ENCODE assay signal across 13 cellular contexts in the genomic region with DNA sequence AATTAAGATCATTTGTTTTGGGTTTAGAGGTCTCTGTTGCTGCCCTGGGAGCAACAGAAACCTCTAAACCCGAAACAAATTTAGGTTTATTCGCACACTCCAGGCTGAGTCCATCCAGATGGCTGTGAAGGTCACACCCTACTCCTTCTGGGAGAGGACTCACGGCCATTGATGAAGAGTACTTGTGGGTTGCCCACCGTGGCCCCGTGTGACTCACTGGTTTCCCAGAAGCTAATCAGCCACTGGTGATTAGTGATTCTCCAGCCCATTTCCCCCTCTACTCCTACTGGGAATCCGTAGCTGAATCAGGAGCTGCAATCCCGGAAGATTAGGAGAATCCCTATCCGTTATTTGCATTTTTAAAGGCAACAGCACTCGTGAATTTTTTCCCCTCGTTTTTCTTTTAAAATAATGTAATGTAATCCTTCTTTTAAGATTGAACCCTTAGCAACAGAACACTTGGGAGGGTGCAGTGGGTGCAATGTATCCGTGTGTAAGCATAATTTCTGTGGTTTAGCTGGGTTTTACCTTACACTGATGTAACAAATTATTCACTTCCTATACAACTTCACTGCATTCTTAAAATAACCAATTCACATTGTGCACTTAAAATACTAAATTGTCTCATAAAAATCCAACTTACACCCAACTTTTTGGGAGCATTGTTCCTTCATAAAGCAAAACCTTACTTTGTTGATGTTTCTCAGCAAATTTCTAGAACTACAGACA. TPM values are rescaled to one million over a fixed set of nuclear protein-coding genes. Genes with fewer than 3 reads are reported as not detected.
A peak's percentile ranks its signal among the peaks of the same experiment; 100 is the strongest.
DNase-seq lines count a peak whose midpoint lies in the region; ATAC-seq and TF ChIP-seq lines count a peak whose summit lies in the region.
"Had no signal": no experiment of that assay in that cellular context is flagged by ENCODE, and none has a peak within 500 bp of the region (broad histone marks: within the 10 kb centered on the region; RNA-seq: fewer than 3 reads in every experiment).

No MANE protein-coding gene starts in this region.

- DNase-seq in activated T-cell treated with anti-CD3 and anti-CD28 coated beads, Interleukin-2, amount 50 U/mL, for 24 hours: no peak
- no peak for DNase-seq in activated T-cell treated with anti-CD3 and anti-CD28 coated beads, Interleukin-2, amount 50 U/mL, for 4 hours
- no peak for DNase-seq in activated CD4-positive, alpha-beta memory T cell treated with anti-CD3 and anti-CD28 coated beads for 36 hours
- DNase-seq in fibroblast of villous mesenchyme (ENCODE audit: low read depth) (peak; percentile 89), HK-2 (ENCODE audit: unreplicated experiment) (no peak), left lung (no peak)
- peak in 1 of 2 donors; percentile 47 for DNase-seq in stimulated activated effector memory CD8-positive, alpha-beta T cell treated with anti-CD3 and anti-CD28 coated beads, Interleukin-12 subunit alpha, Interleukin-12 subunit beta, amount 100 ng/mL, for 72 hours (ENCODE audit: low spot score in 2 of 2)
- DNase-seq: activated gamma-delta T cell treated with Interleukin-2 at 50 U/mL for 16 hours, foreskin keratinocyte, MG63, WERI-Rb-1 had no signal

- peaks cover 23% of the 10 kb centered on the region for H3K4me1 Mint-ChIP-seq in activated T-cell treated with anti-CD3 and anti-CD28 coated beads, Interleukin-2, amount 50 U/mL, for 24 hours (ENCODE audit: low read depth)
- peaks cover 6% of the 10 kb centered on the region for H3K4me1 Mint-ChIP-seq in activated T-cell treated with anti-CD3 and anti-CD28 coated beads, Interleukin-2, amount 50 U/mL, for 4 hours (ENCODE audit: low read depth)
- peaks cover 15% of the 10 kb centered on the region for H3K4me1 Mint-ChIP-seq in activated CD4-positive, alpha-beta memory T cell treated with anti-CD3 and anti-CD28 coated beads for 36 hours (ENCODE audit: low read depth)
- H3K4me1 Mint-ChIP-seq in stimulated activated effector memory CD8-positive, alpha-beta T cell treated with anti-CD3 and anti-CD28 coated beads, Interleukin-12 subunit alpha, Interleukin-12 subunit beta, amount 100 ng/mL, for 72 hours: peaks cover 28% of the 10 kb centered on the region

- no peaks in the 10 kb centered on the region for H3K27me3 Mint-ChIP-seq in activated T-cell treated with anti-CD3 and anti-CD28 coated beads, Interleukin-2, amount 50 U/mL, for 24 hours
- H3K27me3 Mint-ChIP-seq in activated T-cell treated with anti-CD3 and anti-CD28 coated beads, Interleukin-2, amount 50 U/mL, for 4 hours (ENCODE audit: low read depth): no peaks in the 10 kb centered on the region
- H3K27me3 Mint-ChIP-seq in activated CD4-positive, alpha-beta memory T cell treated with anti-CD3 and anti-CD28 coated beads for 36 hours: peaks cover 2% of the 10 kb centered on the region

- ATAC-seq in activated T-cell treated with anti-CD3 and anti-CD28 coated beads, Interleukin-2, amount 50 U/mL, for 4 hours: no peak
- ATAC-seq in stimulated activated effector memory CD8-positive, alpha-beta T cell treated with anti-CD3 and anti-CD28 coated beads, Interleukin-12 subunit alpha, Interleukin-12 subunit beta, amount 100 ng/mL, for 72 hours: peak; percentile 84
- no peak for ATAC-seq in HG03354 (IDR thresholded peaks at IDR 0.05; ENCODE audit: poor library complexity, severe bottlenecking, unreplicated experiment)
- no peak for ATAC-seq in left lung
- ATAC-seq: foreskin keratinocyte had no signal

- peak overlapping the region; percentile 54 for H3K27ac Mint-ChIP-seq in activated T-cell treated with anti-CD3 and anti-CD28 coated beads, Interleukin-2, amount 50 U/mL, for 24 hours
- peak overlapping the region; percentile 39 for H3K27ac Mint-ChIP-seq in activated CD4-positive, alpha-beta memory T cell treated with anti-CD3 and anti-CD28 coated beads for 36 hours
- peak overlapping the region; percentile 23 for H3K27ac Mint-ChIP-seq in stimulated activated effector memory CD8-positive, alpha-beta T cell treated with anti-CD3 and anti-CD28 coated beads, Interleukin-12 subunit alpha, Interleukin-12 subunit beta, amount 100 ng/mL, for 72 hours
- H3K27ac Mint-ChIP-seq: neural progenitor cell had no signal

- peaks cover 0 to 42% of the 10 kb centered on the region in 2 donors for H3K4me1 ChIP-seq in left lung
- H3K4me1 ChIP-seq: foreskin keratinocyte, neural progenitor cell had no signal

- no peak overlapping the region for H3K27ac ChIP-seq in left lung
- H3K27ac ChIP-seq: foreskin keratinocyte, neural progenitor cell, WERI-Rb-1 had no signal

- no peaks in the 10 kb centered on the region for H3K36me3 Mint-ChIP-seq in activated T-cell treated with anti-CD3 and anti-CD28 coated beads, Interleukin-2, amount 50 U/mL, for 24 hours (ENCODE audit: low read depth)
- H3K36me3 Mint-ChIP-seq in activated T-cell treated with anti-CD3 and anti-CD28 coated beads, Interleukin-2, amount 50 U/mL, for 4 hours (ENCODE audit: insufficient read depth): no peaks in the 10 kb centered on the region
- no peaks in the 10 kb centered on the region for H3K36me3 Mint-ChIP-seq in activated CD4-positive, alpha-beta memory T cell treated with anti-CD3 and anti-CD28 coated beads for 36 hours
- no peaks in the 10 kb centered on the region for H3K36me3 Mint-ChIP-seq in stimulated activated effector memory CD8-positive, alpha-beta T cell treated with anti-CD3 and anti-CD28 coated beads, Interleukin-12 subunit alpha, Interleukin-12 subunit beta, amount 100 ng/mL, for 72 hours
- H3K36me3 Mint-ChIP-seq: neural progenitor cell had no signal

- H3K9me3 Mint-ChIP-seq in activated T-cell treated with anti-CD3 and anti-CD28 coated beads, Interleukin-2, amount 50 U/mL, for 24 hours: no peaks in the 10 kb centered on the region
- no peaks in the 10 kb centered on the region for H3K9me3 Mint-ChIP-seq in activated T-cell treated with anti-CD3 and anti-CD28 coated beads, Interleukin-2, amount 50 U/mL, for 4 hours
- no peaks in the 10 kb centered on the region for H3K9me3 Mint-ChIP-seq in activated CD4-positive, alpha-beta memory T cell treated with anti-CD3 and anti-CD28 coated beads for 36 hours
- H3K9me3 Mint-ChIP-seq in stimulated activated effector memory CD8-positive, alpha-beta T cell treated with anti-CD3 and anti-CD28 coated beads, Interleukin-12 subunit alpha, Interleukin-12 subunit beta, amount 100 ng/mL, for 72 hours: no peaks in the 10 kb centered on the region
- H3K9me3 Mint-ChIP-seq: neural progenitor cell had no signal

- no peaks in the 10 kb centered on the region for H3K36me3 ChIP-seq in left lung
- H3K36me3 ChIP-seq: MG63, neural progenitor cell, WERI-Rb-1 had no signal

- TF ChIP-seq CTCF in fibroblast of villous mesenchyme (IDR thresholded peaks at IDR 0.05; ENCODE audit: insufficient read depth, low read depth, low read length): no peak
- no peak for TF ChIP-seq CTCF in left lung (IDR thresholded peaks at IDR 0.05)

- H3K4me3 ChIP-seq in fibroblast of villous mesenchyme (ENCODE audit: low read depth, low read length) (no peak overlapping the region), left lung (no peak overlapping the region)
- H3K4me3 ChIP-seq: MG63, neural progenitor cell had no signal

- intact Hi-C loops in activated CD4-positive, alpha-beta memory T cell treated with anti-CD3 and anti-CD28 coated beads for 36 hours (cut with micrococcal nuclease): loop anchor here (1.0 kb wide), 1 partner anchor 29 kb away; no protein-coding TSS in a partner anchor
- intact Hi-C loops in left lung (cut with DNase I): loop anchor here in 1 of 2 donors (10.0 kb wide), 1 partner anchor 185 kb away; no protein-coding TSS in a partner anchor

- H3K4me3 Mint-ChIP-seq in activated T-cell treated with anti-CD3 and anti-CD28 coated beads, Interleukin-2, amount 50 U/mL, for 24 hours: no peak overlapping the region
- no peak overlapping the region for H3K4me3 Mint-ChIP-seq in activated T-cell treated with anti-CD3 and anti-CD28 coated beads, Interleukin-2, amount 50 U/mL, for 4 hours
- no peak overlapping the region for H3K4me3 Mint-ChIP-seq in activated CD4-positive, alpha-beta memory T cell treated with anti-CD3 and anti-CD28 coated beads for 36 hours
- H3K4me3 Mint-ChIP-seq in stimulated activated effector memory CD8-positive, alpha-beta T cell treated with anti-CD3 and anti-CD28 coated beads, Interleukin-12 subunit alpha, Interleukin-12 subunit beta, amount 100 ng/mL, for 72 hours: no peak overlapping the region
- H3K4me3 Mint-ChIP-seq: neural progenitor cell had no signal

- POLR2A ChIA-PET in activated CD4-positive, alpha-beta memory T cell treated with anti-CD3 and anti-CD28 coated beads for 36 hours (lab: Charles Lee): no interaction called here

- H3K27me3 ChIP-seq in left lung: no peaks in the 10 kb centered on the region
- H3K27me3 ChIP-seq: foreskin keratinocyte, MG63, neural progenitor cell had no signal

- H3K9me3 ChIP-seq in left lung: no peaks in the 10 kb centered on the region
- H3K9me3 ChIP-seq: MG63 had no signal

- CTCF ChIA-PET in activated CD4-positive, alpha-beta memory T cell treated with anti-CD3 and anti-CD28 coated beads for 36 hours (lab: Charles Lee): interaction anchor here (1.0 to 2.9 kb wide), 2 partner anchors 40 to 207 kb away, joined by 3 to 12 read pairs; no protein-coding TSS in a partner anchor

RNA-seq across cellular contexts. Expression of a gene that starts 27.5 kb away (rescaled TPM):
- 10 to 100 TPM in 1 of 3 donors, 1 to 10 TPM in 2; 7.0 to 15.5 (median 7.0) TPM for total RNA-seq in activated T-cell treated with anti-CD3 and anti-CD28 coated beads, Interleukin-2, amount 50 U/mL, for 4 hours
- 10 to 100 TPM; 51.0 to 54.6 TPM for total RNA-seq in activated CD4-positive, alpha-beta memory T cell treated with anti-CD3 and anti-CD28 coated beads for 36 hours
- total RNA-seq in fibroblast of villous mesenchyme (124 and 132 TPM in 2 replicates), left lung (100 to 1,000 TPM; 590 to 962 TPM)
